1 cellular context compared by ENCODE assay signal in the genomic region with DNA sequence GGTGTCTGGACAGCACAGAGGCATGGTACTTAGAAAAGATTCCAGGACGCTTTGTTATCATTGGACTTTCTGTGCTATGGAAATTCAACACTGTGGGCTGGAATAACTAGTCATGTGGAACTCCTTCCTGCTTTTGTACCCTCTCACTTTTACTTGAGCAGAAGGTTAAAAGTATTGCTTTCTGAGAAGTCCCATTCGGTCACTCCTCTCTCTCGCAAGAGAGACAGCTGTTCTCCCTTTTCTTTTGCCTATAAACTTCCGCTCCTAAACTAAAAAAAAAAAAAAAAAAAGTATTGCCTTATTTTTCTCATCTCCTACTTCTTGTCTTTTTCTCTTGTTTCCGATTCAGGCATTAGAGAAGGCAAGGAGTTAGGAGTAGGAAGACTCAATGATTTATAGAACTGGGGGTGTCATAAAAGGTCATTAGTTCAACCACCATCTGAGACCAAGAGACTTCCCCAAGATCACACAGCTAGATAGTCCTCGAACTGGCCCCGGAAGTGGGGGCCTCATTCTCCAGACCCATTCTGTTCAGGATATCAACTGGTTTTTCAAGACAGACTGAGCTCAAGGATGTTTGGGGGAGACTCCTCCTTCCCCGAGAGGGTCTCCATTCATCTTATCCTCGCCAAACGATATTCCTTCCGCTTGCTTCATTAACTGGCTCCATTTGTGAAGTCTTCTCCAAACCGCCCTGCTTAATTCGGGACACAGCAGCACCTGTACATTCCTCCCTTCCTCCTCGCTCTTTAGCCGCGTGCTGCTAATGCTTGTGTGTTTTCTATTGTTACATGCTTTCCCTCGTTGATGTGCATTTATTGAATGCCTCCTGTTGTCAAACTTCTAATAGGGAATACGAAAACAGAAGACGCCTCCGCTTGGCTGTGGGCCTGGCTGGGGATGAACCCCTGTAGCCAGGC.
TF ChIP-seq lines count a peak whose summit lies in the region.

No MANE protein-coding gene starts in this region.

TF ChIP-seq in HepG2, 621 proteins besides CTCF, POLR2A, EP300 and RAD21 (continued from another document):
- TF ChIP-seq, protein P1, sequence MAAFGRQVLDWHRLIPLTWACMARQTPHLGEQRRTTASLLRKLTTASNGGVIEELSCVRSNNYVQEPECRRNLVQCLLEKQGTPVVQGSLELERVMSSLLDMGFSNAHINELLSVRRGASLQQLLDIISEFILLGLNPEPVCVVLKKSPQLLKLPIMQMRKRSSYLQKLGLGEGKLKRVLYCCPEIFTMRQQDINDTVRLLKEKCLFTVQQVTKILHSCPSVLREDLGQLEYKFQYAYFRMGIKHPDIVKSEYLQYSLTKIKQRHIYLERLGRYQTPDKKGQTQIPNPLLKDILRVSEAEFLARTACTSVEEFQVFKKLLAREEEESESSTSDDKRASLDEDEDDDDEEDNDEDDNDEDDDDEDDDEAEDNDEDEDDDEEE (CRISPR knock-in tag; IDR thresholded peaks at IDR 0.05) = peak; percentile 42; the same call in 1 of the 2 replicates
- TF ChIP-seq ZNF282 (IDR thresholded peaks at IDR 0.05; ENCODE audit: partially characterized antibody) = no peak
- TF ChIP-seq ZNF17 (CRISPR knock-in tag; IDR thresholded peaks at IDR 0.05) = no peak
- TF ChIP-seq ZNF337 (CRISPR knock-in tag; IDR thresholded peaks at IDR 0.05; ENCODE audit: borderline replicate concordance, low read depth) = peak; percentile 7; the same call in 1 of the 2 replicates
- TF ChIP-seq, protein P2, sequence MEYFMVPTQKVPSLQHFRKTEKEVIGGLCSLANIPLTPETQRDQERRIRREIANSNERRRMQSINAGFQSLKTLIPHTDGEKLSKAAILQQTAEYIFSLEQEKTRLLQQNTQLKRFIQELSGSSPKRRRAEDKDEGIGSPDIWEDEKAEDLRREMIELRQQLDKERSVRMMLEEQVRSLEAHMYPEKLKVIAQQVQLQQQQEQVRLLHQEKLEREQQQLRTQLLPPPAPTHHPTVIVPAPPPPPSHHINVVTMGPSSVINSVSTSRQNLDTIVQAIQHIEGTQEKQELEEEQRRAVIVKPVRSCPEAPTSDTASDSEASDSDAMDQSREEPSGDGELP (IDR thresholded peaks at IDR 0.05; ENCODE audit: borderline replicate concordance, low read depth) = peak; percentile 50; the same call in 1 of the 2 replicates
- peak; percentile 52; the same call in 1 of the 2 replicates for TF ChIP-seq ETV5 (CRISPR knock-in tag; IDR thresholded peaks at IDR 0.05; ENCODE audit: borderline replicate concordance)
- TF ChIP-seq KLF12 (CRISPR knock-in tag; IDR thresholded peaks at IDR 0.05; ENCODE audit: borderline replicate concordance) = 0 out of 2 replicates have a peak, but pooled peaks have one; percentile 6
- no peak for TF ChIP-seq CBX2 (IDR thresholded peaks at IDR 0.05; ENCODE audit: low read depth, low read length)
- TF ChIP-seq CBX2 (CRISPR knock-in tag; IDR thresholded peaks at IDR 0.05; ENCODE audit: low read depth) = no peak
- TF ChIP-seq, protein P3, sequence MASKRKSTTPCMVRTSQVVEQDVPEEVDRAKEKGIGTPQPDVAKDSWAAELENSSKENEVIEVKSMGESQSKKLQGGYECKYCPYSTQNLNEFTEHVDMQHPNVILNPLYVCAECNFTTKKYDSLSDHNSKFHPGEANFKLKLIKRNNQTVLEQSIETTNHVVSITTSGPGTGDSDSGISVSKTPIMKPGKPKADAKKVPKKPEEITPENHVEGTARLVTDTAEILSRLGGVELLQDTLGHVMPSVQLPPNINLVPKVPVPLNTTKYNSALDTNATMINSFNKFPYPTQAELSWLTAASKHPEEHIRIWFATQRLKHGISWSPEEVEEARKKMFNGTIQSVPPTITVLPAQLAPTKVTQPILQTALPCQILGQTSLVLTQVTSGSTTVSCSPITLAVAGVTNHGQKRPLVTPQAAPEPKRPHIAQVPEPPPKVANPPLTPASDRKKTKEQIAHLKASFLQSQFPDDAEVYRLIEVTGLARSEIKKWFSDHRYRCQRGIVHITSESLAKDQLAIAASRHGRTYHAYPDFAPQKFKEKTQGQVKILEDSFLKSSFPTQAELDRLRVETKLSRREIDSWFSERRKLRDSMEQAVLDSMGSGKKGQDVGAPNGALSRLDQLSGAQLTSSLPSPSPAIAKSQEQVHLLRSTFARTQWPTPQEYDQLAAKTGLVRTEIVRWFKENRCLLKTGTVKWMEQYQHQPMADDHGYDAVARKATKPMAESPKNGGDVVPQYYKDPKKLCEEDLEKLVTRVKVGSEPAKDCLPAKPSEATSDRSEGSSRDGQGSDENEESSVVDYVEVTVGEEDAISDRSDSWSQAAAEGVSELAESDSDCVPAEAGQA (IDR thresholded peaks at IDR 0.05; ENCODE audit: low read depth) = no peak
- TF ChIP-seq, protein P3 (CRISPR knock-in tag; IDR thresholded peaks at IDR 0.05; ENCODE audit: borderline replicate concordance) = 0 out of 2 replicates have a peak, but pooled peaks have one; percentile 40
- no peak for TF ChIP-seq RFX3 (CRISPR knock-in tag; IDR thresholded peaks at IDR 0.05)
- no peak for TF ChIP-seq SMAD9 (CRISPR knock-in tag; IDR thresholded peaks at IDR 0.05)
- peak; percentile 9 for TF ChIP-seq XRCC5 (optimal IDR thresholded peaks at IDR 0.05; ENCODE audit: low read length)
- TF ChIP-seq, protein P4, sequence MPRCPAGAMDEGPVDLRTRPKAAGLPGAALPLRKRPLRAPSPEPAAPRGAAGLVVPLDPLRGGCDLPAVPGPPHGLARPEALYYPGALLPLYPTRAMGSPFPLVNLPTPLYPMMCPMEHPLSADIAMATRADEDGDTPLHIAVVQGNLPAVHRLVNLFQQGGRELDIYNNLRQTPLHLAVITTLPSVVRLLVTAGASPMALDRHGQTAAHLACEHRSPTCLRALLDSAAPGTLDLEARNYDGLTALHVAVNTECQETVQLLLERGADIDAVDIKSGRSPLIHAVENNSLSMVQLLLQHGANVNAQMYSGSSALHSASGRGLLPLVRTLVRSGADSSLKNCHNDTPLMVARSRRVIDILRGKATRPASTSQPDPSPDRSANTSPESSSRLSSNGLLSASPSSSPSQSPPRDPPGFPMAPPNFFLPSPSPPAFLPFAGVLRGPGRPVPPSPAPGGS (CRISPR knock-in tag; IDR thresholded peaks at IDR 0.05) = 0 out of 2 replicates have a peak, but pooled peaks have one; percentile 3
- peak; percentile 6; the same call in 1 of the 2 replicates for TF ChIP-seq SP2 (CRISPR knock-in tag; IDR thresholded peaks at IDR 0.05)
- TF ChIP-seq HNRNPK (IDR thresholded peaks at IDR 0.05; ENCODE audit: low read depth, low read length, poor library complexity, severe bottlenecking) = no peak
- no peak for TF ChIP-seq GABPA (IDR thresholded peaks at IDR 0.05; ENCODE audit: low read depth, low read length)
- TF ChIP-seq GABPA (CRISPR knock-in tag; IDR thresholded peaks at IDR 0.05; ENCODE audit: low read depth) = peak; percentile 71; the same call in 1 of the 2 replicates
- 0 out of 2 replicates have a peak, but pooled peaks have one; percentile 6 for TF ChIP-seq SATB2 (CRISPR knock-in tag; IDR thresholded peaks at IDR 0.05)
- TF ChIP-seq ZNF703 (CRISPR knock-in tag; IDR thresholded peaks at IDR 0.05; ENCODE audit: borderline replicate concordance) = no peak
- TF ChIP-seq, protein P5, sequence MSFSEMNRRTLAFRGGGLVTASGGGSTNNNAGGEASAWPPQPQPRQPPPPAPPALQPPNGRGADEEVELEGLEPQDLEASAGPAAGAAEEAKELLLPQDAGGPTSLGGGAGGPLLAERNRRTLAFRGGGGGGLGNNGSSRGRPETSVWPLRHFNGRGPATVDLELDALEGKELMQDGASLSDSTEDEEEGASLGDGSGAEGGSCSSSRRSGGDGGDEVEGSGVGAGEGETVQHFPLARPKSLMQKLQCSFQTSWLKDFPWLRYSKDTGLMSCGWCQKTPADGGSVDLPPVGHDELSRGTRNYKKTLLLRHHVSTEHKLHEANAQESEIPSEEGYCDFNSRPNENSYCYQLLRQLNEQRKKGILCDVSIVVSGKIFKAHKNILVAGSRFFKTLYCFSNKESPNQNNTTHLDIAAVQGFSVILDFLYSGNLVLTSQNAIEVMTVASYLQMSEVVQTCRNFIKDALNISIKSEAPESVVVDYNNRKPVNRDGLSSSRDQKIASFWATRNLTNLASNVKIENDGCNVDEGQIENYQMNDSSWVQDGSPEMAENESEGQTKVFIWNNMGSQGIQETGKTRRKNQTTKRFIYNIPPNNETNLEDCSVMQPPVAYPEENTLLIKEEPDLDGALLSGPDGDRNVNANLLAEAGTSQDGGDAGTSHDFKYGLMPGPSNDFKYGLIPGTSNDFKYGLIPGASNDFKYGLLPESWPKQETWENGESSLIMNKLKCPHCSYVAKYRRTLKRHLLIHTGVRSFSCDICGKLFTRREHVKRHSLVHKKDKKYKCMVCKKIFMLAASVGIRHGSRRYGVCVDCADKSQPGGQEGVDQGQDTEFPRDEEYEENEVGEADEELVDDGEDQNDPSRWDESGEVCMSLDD (CRISPR knock-in tag; IDR thresholded peaks at IDR 0.05; ENCODE audit: borderline replicate concordance) = 0 out of 2 replicates have a peak, but pooled peaks have one; percentile 29
- TF ChIP-seq, protein P6, sequence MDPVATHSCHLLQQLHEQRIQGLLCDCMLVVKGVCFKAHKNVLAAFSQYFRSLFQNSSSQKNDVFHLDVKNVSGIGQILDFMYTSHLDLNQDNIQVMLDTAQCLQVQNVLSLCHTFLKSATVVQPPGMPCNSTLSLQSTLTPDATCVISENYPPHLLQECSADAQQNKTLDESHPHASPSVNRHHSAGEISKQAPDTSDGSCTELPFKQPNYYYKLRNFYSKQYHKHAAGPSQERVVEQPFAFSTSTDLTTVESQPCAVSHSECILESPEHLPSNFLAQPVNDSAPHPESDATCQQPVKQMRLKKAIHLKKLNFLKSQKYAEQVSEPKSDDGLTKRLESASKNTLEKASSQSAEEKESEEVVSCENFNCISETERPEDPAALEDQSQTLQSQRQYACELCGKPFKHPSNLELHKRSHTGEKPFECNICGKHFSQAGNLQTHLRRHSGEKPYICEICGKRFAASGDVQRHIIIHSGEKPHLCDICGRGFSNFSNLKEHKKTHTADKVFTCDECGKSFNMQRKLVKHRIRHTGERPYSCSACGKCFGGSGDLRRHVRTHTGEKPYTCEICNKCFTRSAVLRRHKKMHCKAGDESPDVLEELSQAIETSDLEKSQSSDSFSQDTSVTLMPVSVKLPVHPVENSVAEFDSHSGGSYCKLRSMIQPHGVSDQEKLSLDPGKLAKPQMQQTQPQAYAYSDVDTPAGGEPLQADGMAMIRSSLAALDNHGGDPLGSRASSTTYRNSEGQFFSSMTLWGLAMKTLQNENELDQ (CRISPR knock-in tag; IDR thresholded peaks at IDR 0.05; ENCODE audit: borderline replicate concordance) = peak; percentile 5; the same call in 1 of the 2 replicates
- no peak for TF ChIP-seq ZNF24 (IDR thresholded peaks at IDR 0.05)
